18 cellular contexts compared by ENCODE assay signal in genomic region chr4:82380831-82381230, GRCh38.
"Had no signal": no experiment of that assay in that cellular context is flagged by ENCODE, and none has a peak within 500 bp of the region (broad histone marks: within the 10 kb centered on the region; RNA-seq: fewer than 3 reads in every experiment).

No MANE protein-coding gene starts in this region.

- H3K4me3 ChIP-seq: left lung, mucosa of descending colon, ovary, spleen had no signal

- H3K27ac ChIP-seq: epithelial cell of prostate, foreskin keratinocyte, left lung, ovary, spleen had no signal

- H3K9me3 ChIP-seq: left lung, mucosa of descending colon, ovary had no signal

- ATAC-seq: activated CD8-positive, alpha-beta memory T cell treated with anti-CD3 and anti-CD28 coated beads, Interleukin-2, amount 10 ng/mL, durations not matched to agents 7 days and 5 days; left lung; mucosa of descending colon; stimulated activated naive B cell treated with anti-CD40 and anti-IgM and Interleukin-4, amounts not matched to agents 10 μg/mL and 1 μg/mL and 100 μg/mL, for 72 hours had no signal

- H3K27me3 ChIP-seq: dorsolateral prefrontal cortex, foreskin keratinocyte, left lung, ovary, spleen had no signal

- H3K36me3 ChIP-seq: left lung, ovary, spleen had no signal

- DNase-seq: activated CD4-positive, alpha-beta memory T cell treated with anti-CD3 and anti-CD28 coated beads, Interleukin-2, amount 10 ng/mL, durations not matched to agents 7 days and 5 days; activated CD4-positive, alpha-beta T cell treated with anti-CD3 and anti-CD28 coated beads for 48 hours; activated CD4-positive, CD25-positive, alpha-beta regulatory T cell; activated CD8-positive, alpha-beta memory T cell treated with anti-CD3 and anti-CD28 coated beads, Interleukin-2, amount 10 ng/mL, durations not matched to agents 7 days and 5 days; activated naive CD4-positive, alpha-beta T cell; activated naive CD8-positive, alpha-beta T cell treated with anti-CD3 and anti-CD28 coated beads for 36 hours; amniotic stem cell; glutamatergic neuron; left lung; mucosa of descending colon; naive B cell; ovary; spleen; stimulated activated CD4-positive, alpha-beta T cell treated with anti-CD3 and anti-CD28 coated beads, Interleukin-4, amount 100 ng/mL, for 4 hours; stimulated activated naive B cell treated with anti-CD40 and anti-IgM and Interleukin-4, amounts not matched to agents 10 μg/mL and 1 μg/mL and 100 μg/mL, for 72 hours had no signal
